13 cellular contexts compared by ENCODE assay signal in the genomic region with DNA sequence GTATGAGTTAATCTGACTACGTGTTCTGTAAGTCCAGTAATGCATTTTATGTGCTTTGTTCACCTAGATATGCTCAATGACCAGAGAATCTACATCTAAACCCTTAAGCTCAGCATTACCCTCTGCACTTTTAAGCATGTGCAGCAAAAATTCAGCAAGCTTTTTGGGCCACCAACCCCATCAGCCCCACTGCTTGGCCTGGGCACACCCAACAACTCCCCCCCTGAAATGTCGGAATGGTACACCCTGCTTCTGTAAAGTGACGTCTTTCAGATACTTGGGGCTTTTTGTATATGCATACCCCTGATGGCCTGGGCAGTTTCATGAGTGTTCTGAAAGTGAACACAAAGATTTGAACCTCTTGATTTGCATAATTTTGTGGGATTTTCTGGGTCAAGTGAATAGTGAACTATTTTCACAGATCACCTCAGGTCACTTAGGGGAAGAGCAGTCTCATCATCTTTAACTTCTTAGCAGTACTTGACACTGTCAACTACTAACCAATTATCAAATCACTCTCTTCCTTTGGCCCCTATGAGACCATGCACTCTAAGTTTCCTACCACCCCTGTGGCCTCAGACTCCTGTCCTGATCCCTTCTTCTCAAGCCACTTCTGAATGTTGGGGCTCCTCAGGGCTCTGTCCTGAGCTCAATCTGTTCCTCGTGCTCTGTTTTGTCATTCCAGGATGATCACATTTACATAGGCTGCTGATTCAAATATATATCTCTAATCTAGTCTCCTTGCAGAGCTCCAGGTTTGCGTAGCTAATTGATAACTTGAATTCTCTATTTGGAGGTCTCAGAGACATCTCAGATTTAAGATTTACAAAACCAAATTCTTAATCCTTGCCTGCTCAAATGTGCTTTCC. TPM values are rescaled to one million over a fixed set of nuclear protein-coding genes. Genes with fewer than 3 reads are reported as not detected.
DNase-seq lines count a peak whose midpoint lies in the region; ATAC-seq and TF ChIP-seq lines count a peak whose summit lies in the region.
"Had no signal": no experiment of that assay in that cellular context is flagged by ENCODE, and none has a peak within 500 bp of the region (broad histone marks: within the 10 kb centered on the region; RNA-seq: fewer than 3 reads in every experiment).

No MANE protein-coding gene starts in this region.

- no peak for TF ChIP-seq POLR2A in esophagus muscularis mucosa (IDR thresholded peaks at IDR 0.05; ENCODE audit: low read depth)

- no peaks in the 10 kb centered on the region for H4K20me1 ChIP-seq in OCI-LY3 (ENCODE audit: insufficient read depth, low read length)

- DNase-seq in activated CD4-positive, alpha-beta T cell treated with anti-CD3 and anti-CD28 coated beads, Interleukin-2, amount 50 U/mL, for 1 hour = no peak
- no peak for DNase-seq in esophagus muscularis mucosa (ENCODE audit: extremely low spot score)
- no peak for DNase-seq in psoas muscle
- DNase-seq in dorsolateral prefrontal cortex = no peak
- DNase-seq: activated CD8-positive, alpha-beta T cell treated with anti-CD3 and anti-CD28 coated beads for 36 hours; aorta; CD8-positive, alpha-beta T cell; NCI-H2227 treated with DMSO at 0.1 percent for 48 hours; spleen had no signal

- H2AFZ ChIP-seq in OCI-LY3 (ENCODE audit: low read depth, low read length) = peak overlapping the region; percentile 58; the same call in 1 of the 2 replicates

- TF ChIP-seq CTCF in OCI-LY3 (IDR thresholded peaks at IDR 0.05; ENCODE audit: low read depth, low read length) (no peak), esophagus muscularis mucosa (IDR thresholded peaks at IDR 0.05) (no peak), psoas muscle (IDR thresholded peaks at IDR 0.05) (no peak), dorsolateral prefrontal cortex (IDR thresholded peaks at IDR 0.05 in 54 of 56, conservative IDR thresholded peaks at IDR 0.05 in 2 of 56; ENCODE audit: low read depth in 1 of 56, partially characterized antibody in 56 of 56) (no peak)

- no peaks in the 10 kb centered on the region for H3K27me3 ChIP-seq in OCI-LY3 (ENCODE audit: low read depth, low read length)
- H3K27me3 ChIP-seq in esophagus muscularis mucosa = no peaks in the 10 kb centered on the region
- no peaks in the 10 kb centered on the region for H3K27me3 ChIP-seq in psoas muscle (ENCODE audit: insufficient read depth in 3 of 3, low read length in 2 of 3)
- no peaks in the 10 kb centered on the region for H3K27me3 ChIP-seq in dorsolateral prefrontal cortex
- H3K27me3 ChIP-seq: spleen had no signal

- H3K36me3 ChIP-seq in OCI-LY3 (replicated peaks; ENCODE audit: low read depth, low read length) (no peaks in the 10 kb centered on the region), esophagus muscularis mucosa (no peaks in the 10 kb centered on the region), psoas muscle (ENCODE audit: insufficient read depth in 1 of 2, low read depth in 1 of 2) (no peaks in the 10 kb centered on the region)
- H3K36me3 ChIP-seq: spleen had no signal

- peak overlapping the region; percentile 62 for H3K4me3 ChIP-seq in OCI-LY3 (ENCODE audit: low read length)
- H3K4me3 ChIP-seq in esophagus muscularis mucosa = no peak overlapping the region
- no peak overlapping the region for H3K4me3 ChIP-seq in psoas muscle
- H3K4me3 ChIP-seq in dorsolateral prefrontal cortex = no peak overlapping the region
- H3K4me3 ChIP-seq: spleen had no signal

- H3K4me2 ChIP-seq in OCI-LY3 (ENCODE audit: low read length) = peak overlapping the region; percentile 71

- H3K79me2 ChIP-seq in OCI-LY3 (ENCODE audit: low read length) = no peaks in the 10 kb centered on the region

- ATAC-seq in GM18517 (IDR thresholded peaks at IDR 0.05; ENCODE audit: unreplicated experiment) (peak; percentile 91), GM21367 (IDR thresholded peaks at IDR 0.05; ENCODE audit: unreplicated experiment) (peak; percentile 95), HG03025 (IDR thresholded peaks at IDR 0.05; ENCODE audit: low FRiP score, unreplicated experiment) (peak; percentile 93), psoas muscle (no peak)
- ATAC-seq: activated CD8-positive, alpha-beta T cell treated with anti-CD3 and anti-CD28 coated beads for 36 hours; CD8-positive, alpha-beta T cell had no signal

- no peak for TF ChIP-seq EP300 in esophagus muscularis mucosa (IDR thresholded peaks at IDR 0.05)

- intact Hi-C loops in esophagus muscularis mucosa (cut with DNase I) (no loop called here), psoas muscle (cut with DNase I) (no loop called here), dorsolateral prefrontal cortex (cut with DNase I) (no loop called here)

- H3K4me1 ChIP-seq in OCI-LY3 (ENCODE audit: low read length) (peaks cover 79% of the 10 kb centered on the region), esophagus muscularis mucosa (peaks cover 6 to 37% (median 27%) of the 10 kb centered on the region in 4 donors), psoas muscle (peaks cover 29% of the 10 kb centered on the region)

- no peaks in the 10 kb centered on the region for H3K9me3 ChIP-seq in OCI-LY3 (ENCODE audit: insufficient read depth, low read length)
- H3K9me3 ChIP-seq in esophagus muscularis mucosa = no peaks in the 10 kb centered on the region
- H3K9me3 ChIP-seq in psoas muscle = no peaks in the 10 kb centered on the region
- H3K9me3 ChIP-seq: spleen had no signal

- peak overlapping the region; percentile 66 for H3K9ac ChIP-seq in OCI-LY3 (ENCODE audit: low read length)

- H3K27ac ChIP-seq in OCI-LY3 (ENCODE audit: low read length) = peak overlapping the region; percentile 94
- H3K27ac ChIP-seq in esophagus muscularis mucosa (replicated peaks in 1 of 4) = no peak overlapping the region
- no peak overlapping the region for H3K27ac ChIP-seq in psoas muscle
- H3K27ac ChIP-seq in dorsolateral prefrontal cortex = no peak overlapping the region
- H3K27ac ChIP-seq: spleen had no signal

- WGBS in esophagus muscularis mucosa = 87% methylated on average over 5 of the region's 5 CpGs
- WGBS in psoas muscle, 3 donors = 87 to 89% (median 87%) methylated on average over 5 of the region's 5 CpGs

RNA-seq across cellular contexts. Expression of gene PPM1A, which starts 36.3 kb away (rescaled TPM):
- 10 to 100 TPM; 40.4 to 60.2 (median 53.6) TPM for total RNA-seq in esophagus muscularis mucosa
- total RNA-seq in psoas muscle = 100 to 1,000 TPM; 123 to 154 (median 131) TPM
- 100 to 1,000 TPM in 1 of 3 donors, 10 to 100 TPM in 2; 54.0 to 174 (median 54.2) TPM for polyA plus RNA-seq in psoas muscle
- total RNA-seq in dorsolateral prefrontal cortex = 100 to 1,000 TPM in 91 of 120 experiments, 10 to 100 TPM in 29; 67.6 to 145 (median 112) TPM

RNA-seq across cellular contexts. Expression of gene DHRS7, which starts 47.5 kb away (rescaled TPM):
- total RNA-seq in esophagus muscularis mucosa = 10 to 100 TPM; 46.1 to 70.5 (median 59.5) TPM
- 100 to 1,000 TPM; 239 to 605 (median 497) TPM for total RNA-seq in psoas muscle
- 100 to 1,000 TPM; 374 to 743 (median 492) TPM for polyA plus RNA-seq in psoas muscle
- total RNA-seq in dorsolateral prefrontal cortex = 10 to 100 TPM; 37.5 to 72.7 (median 57.7) TPM

Comparison
In these comparisons a context has a peak if more than half of its experiments do, and no peak if none do; other contexts are left out.
1. ATAC-seq: peak in GM18517 (single experiment), GM21367 (single experiment) and HG03025 (single experiment); none in psoas muscle (0 of 4).